ENCODE assay signal across 1 cellular context in the genomic region with DNA sequence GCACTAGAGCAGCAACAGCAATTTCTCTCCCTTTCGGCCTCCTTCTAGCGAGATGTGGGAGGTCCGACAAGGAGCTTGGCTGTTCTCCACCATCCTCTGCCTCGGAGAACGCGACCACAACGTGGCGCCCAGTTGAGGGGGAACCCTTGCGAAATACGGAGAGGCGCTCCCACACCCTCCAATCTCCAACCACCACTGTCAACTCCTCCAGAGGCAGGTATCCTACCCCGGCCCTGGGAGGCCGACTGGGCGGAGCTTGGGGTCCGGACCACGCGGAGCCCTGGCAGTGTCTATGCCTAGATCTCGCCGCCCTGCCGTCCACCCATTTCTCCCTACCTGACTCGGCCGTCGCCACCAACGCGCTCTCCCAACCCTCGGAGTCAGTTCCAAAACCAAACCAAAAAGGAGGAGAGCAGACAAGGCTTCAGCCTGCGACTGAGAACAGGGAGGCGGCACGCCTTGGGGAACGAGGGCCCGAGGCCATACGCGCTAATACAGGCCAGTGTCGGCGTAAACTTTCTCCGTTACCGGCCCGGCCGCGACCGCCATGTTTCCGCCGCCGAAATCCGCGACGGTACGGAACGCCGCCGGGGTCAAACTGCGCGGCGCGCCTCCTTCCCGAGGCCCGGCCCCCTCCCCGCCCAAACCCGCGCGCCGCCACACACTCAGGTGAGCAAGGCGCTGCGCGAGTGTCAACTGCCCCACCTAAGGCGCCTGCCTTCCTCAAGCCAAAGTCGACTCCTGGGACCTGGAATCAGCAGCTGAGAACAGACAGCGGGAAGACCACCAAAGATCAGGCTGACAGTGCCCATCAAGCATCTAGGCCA.
TF ChIP-seq lines count a peak whose summit lies in the region.

Gene TMEM168, minus strand, starts transcription at position 570 of the 827 bp plus-strand sequence. CDS start 5,568 bp downstream, outside the sequence.

TF ChIP-seq in HepG2, 621 proteins besides CTCF, POLR2A, EP300 and RAD21 (continued from another document and continues in another):
- TF ChIP-seq SIN3A (IDR thresholded peaks at IDR 0.05; ENCODE audit: borderline replicate concordance, low read depth, low read length) (no peak), FOXM1 (CRISPR knock-in tag; IDR thresholded peaks at IDR 0.05) (no peak), SNAPC5 (CRISPR knock-in tag; IDR thresholded peaks at IDR 0.05; ENCODE audit: borderline replicate concordance) (no peak), RAD51 (IDR thresholded peaks at IDR 0.05; ENCODE audit: borderline replicate concordance) (no peak), ZNF10 (CRISPR knock-in tag; IDR thresholded peaks at IDR 0.05; ENCODE audit: borderline replicate concordance, low read depth) (no peak), TBL1XR1 (IDR thresholded peaks at IDR 0.05; ENCODE audit: borderline replicate concordance, low read length, partially characterized antibody) (no peak), KLF12 (CRISPR knock-in tag; IDR thresholded peaks at IDR 0.05; ENCODE audit: borderline replicate concordance) (peak; percentile 72), KDM1A (CRISPR knock-in tag; IDR thresholded peaks at IDR 0.05) (no peak), ZNF264 (CRISPR knock-in tag; IDR thresholded peaks at IDR 0.05) (no peak), NFE2 (CRISPR knock-in tag; IDR thresholded peaks at IDR 0.05) (no peak), ZBTB44 (CRISPR knock-in tag; IDR thresholded peaks at IDR 0.05) (no peak), SMAD9 (CRISPR knock-in tag; IDR thresholded peaks at IDR 0.05) (no peak), NR0B2 (CRISPR knock-in tag; IDR thresholded peaks at IDR 0.05) (no peak), TCF12 (IDR thresholded peaks at IDR 0.05) (no peak), TCF12 (CRISPR knock-in tag; IDR thresholded peaks at IDR 0.05) (no peak), ZBTB37 (CRISPR knock-in tag; IDR thresholded peaks at IDR 0.05) (no peak), HOXA5 (CRISPR knock-in tag; IDR thresholded peaks at IDR 0.05) (peak; percentile 44; the same call in 1 of the 2 replicates), ZNF44 (CRISPR knock-in tag; IDR thresholded peaks at IDR 0.05) (no peak), FOXA1 (IDR thresholded peaks at IDR 0.05) (no peak), FOXA1 (CRISPR knock-in tag; IDR thresholded peaks at IDR 0.05) (peak; percentile 7; the same call in 1 of the 2 replicates), ZNF205 (CRISPR knock-in tag; IDR thresholded peaks at IDR 0.05) (no peak), GMEB2 (CRISPR knock-in tag; IDR thresholded peaks at IDR 0.05; ENCODE audit: low read depth) (no peak), MED13 (CRISPR knock-in tag; IDR thresholded peaks at IDR 0.05) (no peak), DR1 (CRISPR knock-in tag; IDR thresholded peaks at IDR 0.05) (peak; percentile 62; the same call in 1 of the 2 replicates), SRSF4 (IDR thresholded peaks at IDR 0.05; ENCODE audit: low read depth, low read length, poor library complexity, severe bottlenecking) (no peak), JUN (CRISPR knock-in tag; IDR thresholded peaks at IDR 0.05) (no peak), ZNF558 (CRISPR knock-in tag; IDR thresholded peaks at IDR 0.05; ENCODE audit: borderline replicate concordance) (peak; percentile 50; the same call in 1 of the 2 replicates), NFKBIZ (CRISPR knock-in tag; IDR thresholded peaks at IDR 0.05) (no peak), SUZ12 (IDR thresholded peaks at IDR 0.05; ENCODE audit: low read depth, low read length) (no peak), ZNF761 (CRISPR knock-in tag; conservative IDR thresholded peaks at IDR 0.05) (no peak), FOXK2 (IDR thresholded peaks at IDR 0.05) (no peak), ZNF674 (CRISPR knock-in tag; IDR thresholded peaks at IDR 0.05; ENCODE audit: low read depth) (no peak), TCF7 (IDR thresholded peaks at IDR 0.05; ENCODE audit: low read depth) (0 out of 2 replicates have a peak, but pooled peaks have one; percentile 12)
- TF ChIP-seq, protein P1, sequence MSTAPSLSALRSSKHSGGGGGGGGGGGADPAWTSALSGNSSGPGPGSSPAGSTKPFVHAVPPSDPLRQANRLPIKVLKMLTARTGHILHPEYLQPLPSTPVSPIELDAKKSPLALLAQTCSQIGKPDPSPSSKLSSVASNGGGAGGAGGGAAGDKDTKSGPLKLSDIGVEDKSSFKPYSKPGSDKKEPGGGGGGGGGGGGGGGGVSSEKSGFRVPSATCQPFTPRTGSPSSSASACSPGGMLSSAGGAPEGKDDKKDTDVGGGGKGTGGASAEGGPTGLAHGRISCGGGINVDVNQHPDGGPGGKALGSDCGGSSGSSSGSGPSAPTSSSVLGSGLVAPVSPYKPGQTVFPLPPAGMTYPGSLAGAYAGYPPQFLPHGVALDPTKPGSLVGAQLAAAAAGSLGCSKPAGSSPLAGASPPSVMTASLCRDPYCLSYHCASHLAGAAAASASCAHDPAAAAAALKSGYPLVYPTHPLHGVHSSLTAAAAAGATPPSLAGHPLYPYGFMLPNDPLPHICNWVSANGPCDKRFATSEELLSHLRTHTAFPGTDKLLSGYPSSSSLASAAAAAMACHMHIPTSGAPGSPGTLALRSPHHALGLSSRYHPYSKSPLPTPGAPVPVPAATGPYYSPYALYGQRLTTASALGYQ (CRISPR knock-in tag; IDR thresholded peaks at IDR 0.05) = no peak
- TF ChIP-seq, protein P2, sequence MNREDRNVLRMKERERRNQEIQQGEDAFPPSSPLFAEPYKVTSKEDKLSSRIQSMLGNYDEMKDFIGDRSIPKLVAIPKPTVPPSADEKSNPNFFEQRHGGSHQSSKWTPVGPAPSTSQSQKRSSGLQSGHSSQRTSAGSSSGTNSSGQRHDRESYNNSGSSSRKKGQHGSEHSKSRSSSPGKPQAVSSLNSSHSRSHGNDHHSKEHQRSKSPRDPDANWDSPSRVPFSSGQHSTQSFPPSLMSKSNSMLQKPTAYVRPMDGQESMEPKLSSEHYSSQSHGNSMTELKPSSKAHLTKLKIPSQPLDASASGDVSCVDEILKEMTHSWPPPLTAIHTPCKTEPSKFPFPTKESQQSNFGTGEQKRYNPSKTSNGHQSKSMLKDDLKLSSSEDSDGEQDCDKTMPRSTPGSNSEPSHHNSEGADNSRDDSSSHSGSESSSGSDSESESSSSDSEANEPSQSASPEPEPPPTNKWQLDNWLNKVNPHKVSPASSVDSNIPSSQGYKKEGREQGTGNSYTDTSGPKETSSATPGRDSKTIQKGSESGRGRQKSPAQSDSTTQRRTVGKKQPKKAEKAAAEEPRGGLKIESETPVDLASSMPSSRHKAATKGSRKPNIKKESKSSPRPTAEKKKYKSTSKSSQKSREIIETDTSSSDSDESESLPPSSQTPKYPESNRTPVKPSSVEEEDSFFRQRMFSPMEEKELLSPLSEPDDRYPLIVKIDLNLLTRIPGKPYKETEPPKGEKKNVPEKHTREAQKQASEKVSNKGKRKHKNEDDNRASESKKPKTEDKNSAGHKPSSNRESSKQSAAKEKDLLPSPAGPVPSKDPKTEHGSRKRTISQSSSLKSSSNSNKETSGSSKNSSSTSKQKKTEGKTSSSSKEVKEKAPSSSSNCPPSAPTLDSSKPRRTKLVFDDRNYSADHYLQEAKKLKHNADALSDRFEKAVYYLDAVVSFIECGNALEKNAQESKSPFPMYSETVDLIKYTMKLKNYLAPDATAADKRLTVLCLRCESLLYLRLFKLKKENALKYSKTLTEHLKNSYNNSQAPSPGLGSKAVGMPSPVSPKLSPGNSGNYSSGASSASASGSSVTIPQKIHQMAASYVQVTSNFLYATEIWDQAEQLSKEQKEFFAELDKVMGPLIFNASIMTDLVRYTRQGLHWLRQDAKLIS (CRISPR knock-in tag; IDR thresholded peaks at IDR 0.05) = no peak
- TF ChIP-seq, protein P3, sequence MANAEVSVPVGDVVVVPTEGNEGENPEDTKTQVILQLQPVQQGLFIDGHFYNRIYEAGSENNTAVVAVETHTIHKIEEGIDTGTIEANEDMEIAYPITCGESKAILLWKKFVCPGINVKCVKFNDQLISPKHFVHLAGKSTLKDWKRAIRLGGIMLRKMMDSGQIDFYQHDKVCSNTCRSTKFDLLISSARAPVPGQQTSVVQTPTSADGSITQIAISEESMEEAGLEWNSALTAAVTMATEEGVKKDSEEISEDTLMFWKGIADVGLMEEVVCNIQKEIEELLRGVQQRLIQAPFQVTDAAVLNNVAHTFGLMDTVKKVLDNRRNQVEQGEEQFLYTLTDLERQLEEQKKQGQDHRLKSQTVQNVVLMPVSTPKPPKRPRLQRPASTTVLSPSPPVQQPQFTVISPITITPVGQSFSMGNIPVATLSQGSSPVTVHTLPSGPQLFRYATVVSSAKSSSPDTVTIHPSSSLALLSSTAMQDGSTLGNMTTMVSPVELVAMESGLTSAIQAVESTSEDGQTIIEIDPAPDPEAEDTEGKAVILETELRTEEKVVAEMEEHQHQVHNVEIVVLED (CRISPR knock-in tag; IDR thresholded peaks at IDR 0.05; ENCODE audit: borderline replicate concordance) = peak; percentile 60
- TF ChIP-seq, protein P4, sequence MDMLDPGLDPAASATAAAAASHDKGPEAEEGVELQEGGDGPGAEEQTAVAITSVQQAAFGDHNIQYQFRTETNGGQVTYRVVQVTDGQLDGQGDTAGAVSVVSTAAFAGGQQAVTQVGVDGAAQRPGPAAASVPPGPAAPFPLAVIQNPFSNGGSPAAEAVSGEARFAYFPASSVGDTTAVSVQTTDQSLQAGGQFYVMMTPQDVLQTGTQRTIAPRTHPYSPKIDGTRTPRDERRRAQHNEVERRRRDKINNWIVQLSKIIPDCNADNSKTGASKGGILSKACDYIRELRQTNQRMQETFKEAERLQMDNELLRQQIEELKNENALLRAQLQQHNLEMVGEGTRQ (IDR thresholded peaks at IDR 0.05; ENCODE audit: low read depth, low read length) = no peak
- TF ChIP-seq, protein P4 (CRISPR knock-in tag; IDR thresholded peaks at IDR 0.05; ENCODE audit: borderline replicate concordance) = 0 out of 2 replicates have a peak, but pooled peaks have one; percentile 17
- TF ChIP-seq, protein P5, sequence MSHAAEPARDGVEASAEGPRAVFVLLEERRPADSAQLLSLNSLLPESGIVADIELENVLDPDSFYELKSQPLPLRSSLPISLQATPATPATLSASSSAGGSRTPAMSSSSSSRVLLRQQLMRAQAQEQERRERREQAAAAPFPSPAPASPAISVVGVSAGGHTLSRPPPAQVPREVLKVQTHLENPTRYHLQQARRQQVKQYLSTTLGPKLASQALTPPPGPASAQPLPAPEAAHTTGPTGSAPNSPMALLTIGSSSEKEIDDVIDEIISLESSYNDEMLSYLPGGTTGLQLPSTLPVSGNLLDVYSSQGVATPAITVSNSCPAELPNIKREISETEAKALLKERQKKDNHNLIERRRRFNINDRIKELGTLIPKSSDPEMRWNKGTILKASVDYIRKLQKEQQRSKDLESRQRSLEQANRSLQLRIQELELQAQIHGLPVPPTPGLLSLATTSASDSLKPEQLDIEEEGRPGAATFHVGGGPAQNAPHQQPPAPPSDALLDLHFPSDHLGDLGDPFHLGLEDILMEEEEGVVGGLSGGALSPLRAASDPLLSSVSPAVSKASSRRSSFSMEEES (CRISPR knock-in tag; IDR thresholded peaks at IDR 0.05) = no peak
